ENCODE assay signal across 43 cellular contexts in genomic region chrX:143486105-143486504, GRCh38. TPM values are rescaled to one million over a fixed set of nuclear protein-coding genes. Genes with fewer than 3 reads are reported as not detected.
"Had no signal": no experiment of that assay in that cellular context is flagged by ENCODE, and none has a peak within 500 bp of the region (broad histone marks: within the 10 kb centered on the region; RNA-seq: fewer than 3 reads in every experiment).

No MANE protein-coding gene starts in this region.

- H3K27ac Mint-ChIP-seq: activated naive CD4-positive, alpha-beta T cell treated with anti-CD3 and anti-CD28 coated beads for 36 hours; activated naive CD4-positive, alpha-beta T cell treated with anti-CD3 and anti-CD28 coated beads, Interleukin-2, amount 10 ng/mL, durations not matched to agents 7 days and 5 days; activated naive CD4-positive, alpha-beta T cell treated with anti-CD3 and anti-CD28 coated beads, Interleukin-2, amount 50 U/mL, for 24 hours; activated naive CD4-positive, alpha-beta T cell treated with anti-CD3 and anti-CD28 coated beads, Interleukin-2, amount 50 U/mL, for 72 hours; activated naive CD8-positive, alpha-beta T cell; activated naive CD8-positive, alpha-beta T cell treated with anti-CD3 and anti-CD28 coated beads for 36 hours; activated naive CD8-positive, alpha-beta T cell treated with anti-CD3 and anti-CD28 coated beads, Interleukin-2, amount 10 ng/mL, durations not matched to agents 7 days and 5 days; activated naive CD8-positive, alpha-beta T cell treated with anti-CD3 and anti-CD28 coated beads, Interleukin-2, amount 50 U/mL, for 24 hours; activated T-cell treated with anti-CD3 and anti-CD28 coated beads, Interleukin-2, amount 50 U/mL, for 24 hours; activated T-cell treated with anti-CD3 and anti-CD28 coated beads, Interleukin-2, amount 50 U/mL, for 72 hours; activated T-helper 1 cell treated with anti-CD3 and anti-CD28 coated beads, Interleukin-12 subunit alpha, Interleukin-12 subunit beta, Interleukin-2, Interleukin-4 antibody, amounts not matched to agents 30 ng/mL and 10 ng/mL and 1 ng/mL, durations not matched to agents 14 hours and 24 hours and 36 hours; activated T-helper 17 cell treated with anti-CD3 and anti-CD28 coated beads, Interleukin-2, amount 50 U/mL, for 72 hours; activated T-helper 2 cell treated with anti-CD3 and anti-CD28 coated beads, Interferon-gamma antibody, Interleukin-2, Interleukin-4, amounts not matched to agents 10 μg/mL and 5 μg/mL and 100 μg/mL, durations not matched to agents 14 hours and 24 hours and 36 hours; brain had no signal

- H3K4me1 Mint-ChIP-seq: activated naive CD4-positive, alpha-beta T cell treated with anti-CD3 and anti-CD28 coated beads, Interleukin-2, amount 10 ng/mL, durations not matched to agents 7 days and 5 days; activated naive CD4-positive, alpha-beta T cell treated with anti-CD3 and anti-CD28 coated beads, Interleukin-2, amount 50 U/mL, for 24 hours; activated naive CD8-positive, alpha-beta T cell treated with anti-CD3 and anti-CD28 coated beads for 36 hours; activated naive CD8-positive, alpha-beta T cell treated with anti-CD3 and anti-CD28 coated beads, Interleukin-2, amount 10 ng/mL, durations not matched to agents 7 days and 5 days; activated naive CD8-positive, alpha-beta T cell treated with anti-CD3 and anti-CD28 coated beads, Interleukin-2, amount 50 U/mL, for 24 hours; activated T-helper 17 cell treated with anti-CD3 and anti-CD28 coated beads, Interleukin-2, amount 50 U/mL, for 72 hours; brain; central memory CD8-positive, alpha-beta T cell had no signal

- FAIRE-seq: bronchial epithelial cell, colon had no signal

- H3K4me3 Mint-ChIP-seq: activated naive CD4-positive, alpha-beta T cell treated with anti-CD3 and anti-CD28 coated beads for 36 hours; activated naive CD4-positive, alpha-beta T cell treated with anti-CD3 and anti-CD28 coated beads, Interleukin-2, amount 10 ng/mL, durations not matched to agents 7 days and 5 days; activated naive CD4-positive, alpha-beta T cell treated with anti-CD3 and anti-CD28 coated beads, Interleukin-2, amount 50 U/mL, for 24 hours; activated naive CD8-positive, alpha-beta T cell; activated naive CD8-positive, alpha-beta T cell treated with anti-CD3 and anti-CD28 coated beads for 36 hours; activated naive CD8-positive, alpha-beta T cell treated with anti-CD3 and anti-CD28 coated beads, Interleukin-2, amount 10 ng/mL, durations not matched to agents 7 days and 5 days; activated naive CD8-positive, alpha-beta T cell treated with anti-CD3 and anti-CD28 coated beads, Interleukin-2, amount 50 U/mL, for 24 hours; activated T-cell treated with anti-CD3 and anti-CD28 coated beads, Interleukin-2, amount 50 U/mL, for 24 hours; activated T-cell treated with anti-CD3 and anti-CD28 coated beads, Interleukin-2, amount 50 U/mL, for 4 hours; activated T-cell treated with anti-CD3 and anti-CD28 coated beads, Interleukin-2, amount 50 U/mL, for 72 hours; activated T-helper 1 cell treated with anti-CD3 and anti-CD28 coated beads, Interleukin-12 subunit alpha, Interleukin-12 subunit beta, Interleukin-2, Interleukin-4 antibody, amounts not matched to agents 30 ng/mL and 10 ng/mL and 1 ng/mL, durations not matched to agents 14 hours and 24 hours and 36 hours; activated T-helper 17 cell treated with anti-CD3 and anti-CD28 coated beads, Interleukin-2, amount 50 U/mL, for 72 hours; brain; central memory CD8-positive, alpha-beta T cell had no signal

- H3K9me3 Mint-ChIP-seq: activated naive CD4-positive, alpha-beta T cell treated with anti-CD3 and anti-CD28 coated beads, Interleukin-2, amount 50 U/mL, for 24 hours; activated naive CD8-positive, alpha-beta T cell treated with anti-CD3 and anti-CD28 coated beads for 36 hours; activated naive CD8-positive, alpha-beta T cell treated with anti-CD3 and anti-CD28 coated beads, Interleukin-2, amount 10 ng/mL, durations not matched to agents 7 days and 5 days; activated naive CD8-positive, alpha-beta T cell treated with anti-CD3 and anti-CD28 coated beads, Interleukin-2, amount 50 U/mL, for 24 hours; activated T-cell treated with anti-CD3 and anti-CD28 coated beads, Interleukin-2, amount 50 U/mL, for 24 hours; activated T-cell treated with anti-CD3 and anti-CD28 coated beads, Interleukin-2, amount 50 U/mL, for 4 hours; activated T-helper 1 cell treated with anti-CD3 and anti-CD28 coated beads, Interleukin-12 subunit alpha, Interleukin-12 subunit beta, Interleukin-2, Interleukin-4 antibody, amounts not matched to agents 30 ng/mL and 10 ng/mL and 1 ng/mL, durations not matched to agents 14 hours and 24 hours and 36 hours had no signal

- H3K27me3 ChIP-seq: adrenal gland, ascending aorta, body of pancreas, brain microvascular endothelial cell, breast epithelium, cardiac muscle cell had no signal

- DNase-seq: activated effector memory CD4-positive, alpha-beta T cell treated with anti-CD3 and anti-CD28 coated beads, Interleukin-2, amount 50 U/mL, for 16 hours; activated effector memory CD4-positive, alpha-beta T cell treated with Interleukin-2 at 50 U/mL for 16 hours; activated gamma-delta T cell; activated gamma-delta T cell treated with Interleukin-2 at 50 U/mL for 16 hours; activated naive CD4-positive, alpha-beta T cell; activated naive CD4-positive, alpha-beta T cell treated with anti-CD3 and anti-CD28 coated beads for 36 hours; activated naive CD4-positive, alpha-beta T cell treated with anti-CD3 and anti-CD28 coated beads, Interleukin-2, amount 10 ng/mL, durations not matched to agents 7 days and 5 days; activated naive CD4-positive, alpha-beta T cell treated with anti-CD3 and anti-CD28 coated beads, Interleukin-2, amount 50 U/mL, for 16 hours; activated naive CD4-positive, alpha-beta T cell treated with Interleukin-2 at 50 U/mL for 16 hours; activated naive CD8-positive, alpha-beta T cell treated with anti-CD3 and anti-CD28 coated beads for 36 hours; activated naive CD8-positive, alpha-beta T cell treated with anti-CD3 and anti-CD28 coated beads, Interleukin-2, amount 10 ng/mL, durations not matched to agents 7 days and 5 days; activated naive CD8-positive, alpha-beta T cell treated with anti-CD3 and anti-CD28 coated beads, Interleukin-2, amount 50 U/mL, for 24 hours; activated T-cell treated with anti-CD3 and anti-CD28 coated beads, Interleukin-2, amount 50 U/mL, for 24 hours; activated T-cell treated with anti-CD3 and anti-CD28 coated beads, Interleukin-2, amount 50 U/mL, for 4 hours; activated T-cell treated with anti-CD3 and anti-CD28 coated beads, Interleukin-2, amount 50 U/mL, for 48 hours; activated T-cell treated with anti-CD3 and anti-CD28 coated beads, Interleukin-2, amount 50 U/mL, for 72 hours; adrenal gland; amniotic stem cell; amygdala; anterior cingulate cortex; aorta; body of pancreas; brain microvascular endothelial cell; caudate nucleus; central memory CD4-positive, alpha-beta T cell; cerebellar nuclear complex had no signal

- H3K36me3 ChIP-seq: adrenal gland, ascending aorta, brain microvascular endothelial cell, breast epithelium, cardiac muscle cell had no signal

- H3K36me3 Mint-ChIP-seq: activated naive CD4-positive, alpha-beta T cell treated with anti-CD3 and anti-CD28 coated beads, Interleukin-2, amount 10 ng/mL, durations not matched to agents 7 days and 5 days; activated naive CD4-positive, alpha-beta T cell treated with anti-CD3 and anti-CD28 coated beads, Interleukin-2, amount 50 U/mL, for 24 hours; activated naive CD4-positive, alpha-beta T cell treated with anti-CD3 and anti-CD28 coated beads, Interleukin-2, amount 50 U/mL, for 72 hours; activated naive CD8-positive, alpha-beta T cell; activated naive CD8-positive, alpha-beta T cell treated with anti-CD3 and anti-CD28 coated beads for 36 hours; activated naive CD8-positive, alpha-beta T cell treated with anti-CD3 and anti-CD28 coated beads, Interleukin-2, amount 10 ng/mL, durations not matched to agents 7 days and 5 days; brain had no signal

- H3K9me3 ChIP-seq: adrenal gland, ascending aorta, body of pancreas, breast epithelium had no signal

- ATAC-seq: activated naive CD4-positive, alpha-beta T cell treated with anti-CD3 and anti-CD28 coated beads, Interleukin-2, amount 50 U/mL, for 72 hours; activated naive CD8-positive, alpha-beta T cell treated with anti-CD3 and anti-CD28 coated beads, Interleukin-2, amount 50 U/mL, for 24 hours; activated T-cell treated with anti-CD3 and anti-CD28 coated beads, Interleukin-2, amount 50 U/mL, for 4 hours; activated T-cell treated with anti-CD3 and anti-CD28 coated beads, Interleukin-2, amount 50 U/mL, for 72 hours; activated T-helper 17 cell treated with anti-CD3 and anti-CD28 coated beads, Interleukin-2, amount 50 U/mL, for 72 hours; body of pancreas had no signal

- H3K27ac ChIP-seq: adrenal gland, ascending aorta, body of pancreas, brain microvascular endothelial cell, breast epithelium, cardiac muscle cell had no signal

- H3K4me3 ChIP-seq: adrenal gland, ascending aorta, body of pancreas, breast epithelium, cardiac muscle cell had no signal

- H3K4me1 ChIP-seq: adrenal gland, ascending aorta, body of pancreas, breast epithelium had no signal

- H3K27me3 Mint-ChIP-seq: activated naive CD4-positive, alpha-beta T cell treated with anti-CD3 and anti-CD28 coated beads, Interleukin-2, amount 10 ng/mL, durations not matched to agents 7 days and 5 days; activated naive CD4-positive, alpha-beta T cell treated with anti-CD3 and anti-CD28 coated beads, Interleukin-2, amount 50 U/mL, for 24 hours; activated naive CD8-positive, alpha-beta T cell; activated naive CD8-positive, alpha-beta T cell treated with anti-CD3 and anti-CD28 coated beads for 36 hours; activated naive CD8-positive, alpha-beta T cell treated with anti-CD3 and anti-CD28 coated beads, Interleukin-2, amount 10 ng/mL, durations not matched to agents 7 days and 5 days; activated naive CD8-positive, alpha-beta T cell treated with anti-CD3 and anti-CD28 coated beads, Interleukin-2, amount 50 U/mL, for 24 hours; activated T-helper 17 cell treated with anti-CD3 and anti-CD28 coated beads, Interleukin-2, amount 50 U/mL, for 72 hours; brain; central memory CD8-positive, alpha-beta T cell had no signal

RNA-seq across cellular contexts. Expression of gene SPANXN3, which starts 31.2 kb away (rescaled TPM):
- total RNA-seq: activated naive CD4-positive, alpha-beta T cell treated with anti-CD3 and anti-CD28 coated beads for 36 hours; activated naive CD4-positive, alpha-beta T cell treated with anti-CD3 and anti-CD28 coated beads, Interleukin-2, amount 50 U/mL, for 72 hours; activated naive CD8-positive, alpha-beta T cell treated with anti-CD3 and anti-CD28 coated beads for 36 hours; activated naive CD8-positive, alpha-beta T cell treated with anti-CD3 and anti-CD28 coated beads, Interleukin-2, amount 10 ng/mL, durations not matched to agents 7 days and 5 days; activated T-cell treated with anti-CD3 and anti-CD28 coated beads, Interleukin-2, amount 50 U/mL, for 4 hours; activated T-cell treated with anti-CD3 and anti-CD28 coated beads, Interleukin-2, amount 50 U/mL, for 72 hours; activated T-helper 1 cell treated with anti-CD3 and anti-CD28 coated beads, Interleukin-12 subunit alpha, Interleukin-12 subunit beta, Interleukin-2, Interleukin-4 antibody, amounts not matched to agents 30 ng/mL and 10 ng/mL and 1 ng/mL, durations not matched to agents 14 hours and 24 hours and 36 hours; activated T-helper 17 cell treated with anti-CD3 and anti-CD28 coated beads, Interleukin-2, amount 50 U/mL, for 72 hours; activated T-helper 2 cell treated with anti-CD3 and anti-CD28 coated beads, Interferon-gamma antibody, Interleukin-2, Interleukin-4, amounts not matched to agents 10 μg/mL and 5 μg/mL and 100 μg/mL, durations not matched to agents 14 hours and 24 hours and 36 hours; adrenal gland; aorta; ascending aorta; body of pancreas; breast epithelium; bronchial epithelial cell; cardiac muscle cell; cardiac septum; cerebellum; chondrocyte had no signal
- polyA plus RNA-seq: adipose tissue, adrenal gland, aorta, cardiac muscle cell had no signal
